9 cellular contexts compared by ENCODE assay signal in the genomic region with DNA sequence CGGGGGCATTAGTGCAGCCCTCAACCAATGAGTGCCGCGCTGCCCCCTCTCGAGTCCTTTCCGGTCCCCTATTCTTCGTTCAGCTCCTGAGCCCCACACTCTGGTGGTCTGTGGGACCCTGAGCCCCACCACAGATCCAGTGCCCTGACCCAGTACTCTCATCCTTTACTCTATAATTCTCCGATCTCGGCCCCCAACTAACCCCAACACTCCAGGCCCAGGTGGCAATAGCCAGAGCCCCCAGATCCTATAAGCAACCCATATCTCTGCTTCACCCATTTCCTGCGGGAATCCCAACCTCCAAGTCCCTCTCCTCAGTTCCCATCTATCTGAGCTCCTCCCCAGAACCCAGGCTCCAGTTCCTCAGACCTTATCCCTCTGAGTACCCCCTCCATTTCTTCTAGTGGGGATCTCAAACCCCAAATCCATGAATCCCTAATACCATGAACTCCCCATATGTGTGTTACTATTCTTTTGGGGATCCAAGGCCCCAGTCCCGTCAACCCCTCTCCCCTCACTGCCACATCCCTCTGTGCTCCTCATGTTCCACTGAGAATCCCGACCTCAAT. TPM values are rescaled to one million over a fixed set of nuclear protein-coding genes. Genes with fewer than 3 reads are reported as not detected.
A peak's percentile ranks its signal among the peaks of the same experiment; 100 is the strongest.
DNase-seq lines count a peak whose midpoint lies in the region; ATAC-seq, FAIRE-seq and TF ChIP-seq lines count a peak whose summit lies in the region.
"Had no signal": no experiment of that assay in that cellular context is flagged by ENCODE, and none has a peak within 500 bp of the region (broad histone marks: within the 10 kb centered on the region; RNA-seq: fewer than 3 reads in every experiment).

No MANE protein-coding gene starts in this region.

- no peaks in the 10 kb centered on the region for H3K9me2 ChIP-seq in PC-3 (replicated peaks; ENCODE audit: low read length)

- H2AFZ ChIP-seq in DND-41 (ENCODE audit: low read depth, low read length) = peak overlapping the region; percentile 52
- H2AFZ ChIP-seq in PC-3 (ENCODE audit: low read length) = peak overlapping the region; percentile 66

- H3K9ac ChIP-seq in DND-41 (ENCODE audit: low read depth, low read length) (peak overlapping the region; percentile 64), PC-3 (ENCODE audit: low read length) (peak overlapping the region; percentile 25)

- no peaks in the 10 kb centered on the region for H3K27me3 ChIP-seq in DND-41 (ENCODE audit: insufficient read depth, low read length, poor library complexity)
- no peaks in the 10 kb centered on the region for H3K27me3 ChIP-seq in PC-3 (ENCODE audit: low read length)
- no peaks in the 10 kb centered on the region for H3K27me3 ChIP-seq in pancreas

- WGBS in pancreas, 2 donors = 25 to 41% methylated on average over 7 to 11 of the region's 11 CpGs

- H3K79me2 ChIP-seq in DND-41 (ENCODE audit: insufficient read depth, low read length) = peaks cover 39% of the 10 kb centered on the region
- peaks cover 35% of the 10 kb centered on the region for H3K79me2 ChIP-seq in PC-3 (ENCODE audit: low read length)

- POLR2A ChIA-PET in PC-3 (lab: Charles Lee; ENCODE audit: unreplicated experiment) = interaction anchor here (0.6 to 0.7 kb wide), 2 partner anchors 48 to 376 kb away, joined by 3 to 4 read pairs; no protein-coding TSS in a partner anchor

- CTCF ChIA-PET in PC-3 (lab: Charles Lee) = interaction anchor here (0.6 to 1.3 kb wide), 4 partner anchors 24 to 472 kb away, joined by 4 to 8 read pairs (median 4); a partner anchor contains a TSS

- FAIRE-seq in pancreas (lab: Jason Lieb, UNC) = no peak
- FAIRE-seq in HTR-8/SVneo (lab: Jason Lieb, UNC) = no peak

- intact Hi-C loops in PC-3 (cut with micrococcal nuclease) (no loop called here), pancreas (cut with DNase I) (no loop called here)

- H3F3A ChIP-seq in PC-3 (ENCODE audit: low read length, unreplicated experiment) = no peaks in the 10 kb centered on the region

- peaks cover 24% of the 10 kb centered on the region for H4K20me1 ChIP-seq in DND-41 (ENCODE audit: insufficient read depth, low read length)
- H4K20me1 ChIP-seq in PC-3 (ENCODE audit: low read length) = peaks cover 19% of the 10 kb centered on the region

- H3K36me3 ChIP-seq in DND-41 (ENCODE audit: insufficient read depth, low read length) (peaks cover 17% of the 10 kb centered on the region), PC-3 (ENCODE audit: low read depth, low read length) (no peaks in the 10 kb centered on the region), pancreas (no peaks in the 10 kb centered on the region)

- H3K27ac ChIP-seq in DND-41 (ENCODE audit: low read length) (peak overlapping the region; percentile 82), PC-3 (ENCODE audit: low read length) (no peak overlapping the region), pancreas (peak overlapping the region; percentile 63 to 86 (median 78))

- H3K9me3 ChIP-seq in DND-41 (ENCODE audit: insufficient read depth, low read length, severe bottlenecking) = no peaks in the 10 kb centered on the region
- H3K9me3 ChIP-seq in PC-3 (ENCODE audit: low read length) = no peaks in the 10 kb centered on the region
- H3K9me3 ChIP-seq in pancreas = no peaks in the 10 kb centered on the region

- ATAC-seq in DND-41 (ENCODE audit: insufficient read depth, low read depth) (no peak), PC-3 (no peak), pancreas (no peak), GM18498 (IDR thresholded peaks at IDR 0.05; ENCODE audit: unreplicated experiment) (no peak)

- H3K4me1 ChIP-seq in DND-41 (ENCODE audit: insufficient read depth, low read length) (peaks cover 45% of the 10 kb centered on the region), PC-3 (ENCODE audit: insufficient read depth, low read length) (peaks cover 21% of the 10 kb centered on the region), pancreas (peaks cover 7 to 23% (median 15%) of the 10 kb centered on the region in 3 donors)

- H3K4me2 ChIP-seq in DND-41 (ENCODE audit: insufficient read depth, low read length) (peak overlapping the region; percentile 71), PC-3 (ENCODE audit: low read length) (peak overlapping the region; percentile 80)

- H3K4me3 ChIP-seq in DND-41 (ENCODE audit: low read depth in 1 of 2, low read length in 2 of 2) (peak overlapping the region; percentile 20 to 56; a peak in 3 of 4 replicates), PC-3 (ENCODE audit: low read length) (peak overlapping the region; percentile 62), epithelial cell of esophagus (ENCODE audit: low read length) (peak overlapping the region; percentile 52), pancreas (peak overlapping the region; percentile 7 to 35 (median 22))

- DNase-seq in DND-41 (no peak), PC-3 (no peak), epithelial cell of esophagus (ENCODE audit: low read depth) (no peak), pancreas (no peak), HTR-8/SVneo (ENCODE audit: insufficient read length, low spot score) (no peak), NCI-H510A treated with DMSO at 0.1 percent for 48 hours (lab: John Stamatoyannopoulos, UW) (no peak), NCI-H2196 (lab: John Stamatoyannopoulos, UW; ENCODE audit: unreplicated experiment) (no peak)

- TF ChIP-seq CTCF in DND-41 (IDR thresholded peaks at IDR 0.05; ENCODE audit: borderline replicate concordance, extremely low read depth, low read length, poor library complexity, severe bottlenecking) (peak; percentile 1), PC-3 (conservative IDR thresholded peaks at IDR 0.05; ENCODE audit: low read depth, low read length) (no peak), epithelial cell of esophagus (IDR thresholded peaks at IDR 0.05; ENCODE audit: insufficient read depth, low read depth, low read length, missing control alignments) (no peak), pancreas (IDR thresholded peaks at IDR 0.05) (no peak)

- BruUV-seq in PC-3 (replicated peaks; lab: Mats Ljungman, UMichigan) = no TSS peak

RNA-seq across cellular contexts. Expression of a gene that starts 1.0 kb away (rescaled TPM):
- total RNA-seq in PC-3 (2014; rRNA removed) = 36.0 and 52.4 TPM in 2 replicates
- 10 to 100 TPM; 14.5 to 23.3 (median 15.2) TPM for total RNA-seq in pancreas
- polyA plus RNA-seq in pancreas = 10 to 100 TPM; 26.9 to 28.2 TPM

RNA-seq across cellular contexts. Expression of a gene that starts 3.3 kb away (rescaled TPM):
- total RNA-seq in PC-3 (2014; rRNA removed) (not detected in 2 replicates), pancreas (under 1 TPM in 3 of 6 donors, not detected in 3; 0.24 to 0.84 (median 0.38) TPM)
- polyA plus RNA-seq in pancreas = under 1 TPM; 0.30 to 0.31 TPM
- total RNA-seq: subcutaneous adipose tissue had no signal

RNA-seq across cellular contexts. Expression of a gene that starts 11.0 kb away (rescaled TPM):
- 0.55 TPM in 1 of 2 replicates, not detected in the other for total RNA-seq in PC-3 (2014; rRNA removed)
- total RNA-seq in pancreas = 1 to 10 TPM in 5 of 6 donors, under 1 TPM in 1; 0.63 to 1.8 (median 1.2) TPM
- polyA plus RNA-seq in pancreas = 1 to 10 TPM; 2.1 to 3.3 TPM

RNA-seq across cellular contexts. Expression of a gene that starts 16.2 kb away (rescaled TPM):
- total RNA-seq in PC-3 (2014; rRNA removed) (30.0 and 43.3 TPM in 2 replicates), pancreas (10 to 100 TPM; 24.8 to 36.5 (median 29.6) TPM)
- 10 to 100 TPM; 29.2 to 34.5 TPM for polyA plus RNA-seq in pancreas

RNA-seq across cellular contexts. Expression of a gene that starts 23.9 kb away (rescaled TPM):
- total RNA-seq in PC-3 (2014; rRNA removed) (8.9 and 14.2 TPM in 2 replicates), pancreas (1 to 10 TPM; 4.0 to 6.5 (median 4.6) TPM)
- 1 to 10 TPM; 3.1 to 5.0 TPM for polyA plus RNA-seq in pancreas
